24 cellular contexts compared by ENCODE assay signal in genomic region chr3:189160519-189161309, GRCh38. TPM values are rescaled to one million over a fixed set of nuclear protein-coding genes. Genes with fewer than 3 reads are reported as not detected.
DNase-seq lines count a peak whose midpoint lies in the region; ATAC-seq, FAIRE-seq and TF ChIP-seq lines count a peak whose summit lies in the region.
"Had no signal": no experiment of that assay in that cellular context is flagged by ENCODE, and none has a peak within 500 bp of the region (broad histone marks: within the 10 kb centered on the region; RNA-seq: fewer than 3 reads in every experiment).

No MANE protein-coding gene starts in this region.

- peaks cover 5% of the 10 kb centered on the region for H3K27me3 Mint-ChIP-seq in GM23338 (ENCODE audit: insufficient read depth, low read depth, poor library complexity)
- H3K27me3 Mint-ChIP-seq in neural progenitor cell (ENCODE audit: insufficient read depth, low read depth) = no peaks in the 10 kb centered on the region
- H3K27me3 Mint-ChIP-seq: CD4-positive, alpha-beta T cell had no signal

- no peaks in the 10 kb centered on the region for H3F3A ChIP-seq in GM23338 (replicated peaks; ENCODE audit: low read depth)
- no peaks in the 10 kb centered on the region for H3F3A ChIP-seq in PC-9 (ENCODE audit: insufficient read depth, low read depth)
- no peaks in the 10 kb centered on the region for H3F3A ChIP-seq in neural progenitor cell (ENCODE audit: low read depth)

- no peak overlapping the region for H3K27ac ChIP-seq in GM23338 (ENCODE audit: low read depth)
- no peak overlapping the region for H3K27ac ChIP-seq in PC-9
- H3K27ac ChIP-seq in small intestine (ENCODE audit: low read depth in 1 of 2, low read length in 1 of 2) = no peak overlapping the region
- H3K27ac ChIP-seq in neural progenitor cell = no peak overlapping the region
- H3K27ac ChIP-seq: A549, HL-60 had no signal

- ATAC-seq in GM23338 (no peak), left colon (peak; percentile 66)
- ATAC-seq in stimulated activated naive CD8-positive, alpha-beta T cell treated with anti-CD3 and anti-CD28 coated beads, Interleukin-15, Interleukin-2, amounts not matched to agents 100 U/mL and 50 U/mL, for 24 hours = no peak
- ATAC-seq: A549 had no signal

- CTCF ChIA-PET in PC-9 (lab: Charles Lee) = no interaction called here

- BruUV-seq in PC-9 (replicated peaks; lab: Mats Ljungman, UMichigan) = no TSS peak

- intact Hi-C loops in PC-9 (cut with micrococcal nuclease; ENCODE audit: unreplicated experiment) (loop anchor here (5.0 to 10.0 kb wide), 3 partner anchors 72 to 777 kb away; no protein-coding TSS in a partner anchor), left colon (cut with DNase I, micrococcal nuclease) (no loop called here)

- no peak for FAIRE-seq in small intestine (lab: Jason Lieb, UNC)
- FAIRE-seq: A549, GM12892, HTR-8/SVneo had no signal

- no peak overlapping the region for H3K4me3 Mint-ChIP-seq in GM23338
- no peak overlapping the region for H3K4me3 Mint-ChIP-seq in neural progenitor cell
- H3K4me3 Mint-ChIP-seq: CD4-positive, alpha-beta T cell; IgD-negative memory B cell had no signal

- H2AFZ ChIP-seq in GM23338 (no peak overlapping the region), PC-9 (no peak overlapping the region), neural progenitor cell (replicated peaks) (no peak overlapping the region)

- H3K9me3 Mint-ChIP-seq in GM23338 (no peaks in the 10 kb centered on the region), neural progenitor cell (no peaks in the 10 kb centered on the region)
- H3K9me3 Mint-ChIP-seq: CD4-positive, alpha-beta T cell; IgD-negative memory B cell had no signal

- H3K4me2 ChIP-seq in GM23338 (no peak overlapping the region), PC-9 (no peak overlapping the region), neural progenitor cell (no peak overlapping the region)
- H3K4me2 ChIP-seq: A549 had no signal

- H3K79me2 ChIP-seq in GM23338 (replicated peaks; ENCODE audit: insufficient read depth) (no peaks in the 10 kb centered on the region), PC-9 (ENCODE audit: low read depth) (no peaks in the 10 kb centered on the region), neural progenitor cell (ENCODE audit: low read depth) (no peaks in the 10 kb centered on the region)

- H3K36me3 ChIP-seq in GM23338 (ENCODE audit: insufficient read depth) (no peaks in the 10 kb centered on the region), PC-9 (ENCODE audit: low read depth) (no peaks in the 10 kb centered on the region), small intestine (ENCODE audit: control insufficient read depth in 2 of 2, insufficient read depth in 2 of 2, low read length in 2 of 2) (no peaks in the 10 kb centered on the region), neural progenitor cell (no peaks in the 10 kb centered on the region)

- H3K27ac Mint-ChIP-seq in GM23338 = no peak overlapping the region
- no peak overlapping the region for H3K27ac Mint-ChIP-seq in neural progenitor cell
- H3K27ac Mint-ChIP-seq: CD4-positive, alpha-beta T cell; IgD-negative memory B cell had no signal

- H3K4me3 ChIP-seq in GM23338 (no peak overlapping the region), PC-9 (no peak overlapping the region), small intestine (ENCODE audit: low read depth in 1 of 2, low read length in 2 of 2) (no peak overlapping the region), neural progenitor cell (no peak overlapping the region)
- H3K4me3 ChIP-seq: A549 had no signal

- 34 to 62% (median 49%) methylated on average over 8 of the region's 8 CpGs for WGBS in small intestine, 3 donors

- H3K9ac ChIP-seq in neural progenitor cell = no peak overlapping the region

- POLR2A ChIA-PET in PC-9 (lab: Charles Lee; ENCODE audit: unreplicated experiment) = interaction anchor here (0.6 kb wide), 1 partner anchor 611 kb away, joined by 4 read pairs; no protein-coding TSS in a partner anchor

- H3K27me3 ChIP-seq in GM23338 (ENCODE audit: insufficient read depth) = no peaks in the 10 kb centered on the region
- H3K27me3 ChIP-seq in PC-9 (ENCODE audit: insufficient read depth, low read depth) = no peaks in the 10 kb centered on the region
- no peaks in the 10 kb centered on the region for H3K27me3 ChIP-seq in small intestine (ENCODE audit: control insufficient read depth in 2 of 2, insufficient read depth in 2 of 2, low read length in 2 of 2)
- no peaks in the 10 kb centered on the region for H3K27me3 ChIP-seq in neural progenitor cell

- H3K4me1 Mint-ChIP-seq in GM23338 (peaks cover 3% of the 10 kb centered on the region), neural progenitor cell (peaks cover under 1% of the 10 kb centered on the region)

- H3K9me2 ChIP-seq in GM23338 (ENCODE audit: insufficient read depth) (no peaks in the 10 kb centered on the region), PC-9 (ENCODE audit: insufficient read depth) (no peaks in the 10 kb centered on the region)

- H3K36me3 Mint-ChIP-seq in GM23338 (ENCODE audit: low read depth) = no peaks in the 10 kb centered on the region
- no peaks in the 10 kb centered on the region for H3K36me3 Mint-ChIP-seq in neural progenitor cell
- H3K36me3 Mint-ChIP-seq: IgD-negative memory B cell had no signal

- no peaks in the 10 kb centered on the region for H3K4me1 ChIP-seq in GM23338 (ENCODE audit: insufficient read depth)
- H3K4me1 ChIP-seq in PC-9 (replicated peaks; ENCODE audit: insufficient read depth) = peaks cover 11% of the 10 kb centered on the region
- H3K4me1 ChIP-seq in small intestine (ENCODE audit: control insufficient read depth in 2 of 2, insufficient read depth in 1 of 2, low read depth in 1 of 2, low read length in 1 of 2) = no peaks in the 10 kb centered on the region
- H3K4me1 ChIP-seq in neural progenitor cell = no peaks in the 10 kb centered on the region
- H3K4me1 ChIP-seq: A549 had no signal

- H3K9me3 ChIP-seq in PC-9 (ENCODE audit: insufficient read depth, low read depth) = peaks cover 4% of the 10 kb centered on the region; the same call in 1 of the 2 replicates
- no peaks in the 10 kb centered on the region for H3K9me3 ChIP-seq in small intestine (ENCODE audit: control insufficient read depth, low read depth)
- no peaks in the 10 kb centered on the region for H3K9me3 ChIP-seq in neural progenitor cell (ENCODE audit: low read depth)
- H3K9me3 ChIP-seq: A549 had no signal

- DNase-seq in GM23338 (ENCODE audit: low spot score) (peak; percentile 17), PC-9 (peak; percentile 48 to 50), left colon (peak in 1 of 2 donors; percentile 43), small intestine (peak; percentile 40), NCI-H2029 (lab: John Stamatoyannopoulos, UW) (no peak), neural progenitor cell (ENCODE audit: low spot score) (no peak)
- DNase-seq in stimulated activated naive CD8-positive, alpha-beta T cell treated with anti-CD3 and anti-CD28 coated beads, Interleukin-15, Interleukin-2, amounts not matched to agents 100 U/mL and 50 U/mL, for 24 hours = no peak
- DNase-seq: CD4-positive, alpha-beta T cell; H7; Kasumi-1; MM.1S; NCI-H1105; NCI-H1694; NCI-H2227 treated with DMSO at 0.1 percent for 48 hours; NCI-H524; NCI-H82; OCI-M1; RPMI8226; SIG-M5 had no signal

- TF ChIP-seq CTCF in GM23338 (conservative IDR thresholded peaks at IDR 0.05; ENCODE audit: low read depth in 2 of 2) (no peak), PC-9 (conservative IDR thresholded peaks at IDR 0.05) (no peak), neural progenitor cell (IDR thresholded peaks at IDR 0.05) (no peak)

- H4K20me1 ChIP-seq in GM23338 (replicated peaks; ENCODE audit: insufficient read depth) = no peaks in the 10 kb centered on the region
- H4K20me1 ChIP-seq in PC-9 (ENCODE audit: insufficient read depth) = no peaks in the 10 kb centered on the region
- no peaks in the 10 kb centered on the region for H4K20me1 ChIP-seq in neural progenitor cell (ENCODE audit: low read depth)

RNA-seq across cellular contexts. Expression of gene TPRG1, which starts 11.1 kb away (rescaled TPM):
- 0.35 and 1.7 TPM in 2 replicates for total RNA-seq in GM23338 (2014; rRNA removed; shearing (Covaris generic))
- polyA plus RNA-seq in GM23338 (2016; fragmentation: Nextera tagmentation; extraction: Ambion mirVana) (0.26 and 0.74 TPM in 2 replicates), small intestine (1 to 10 TPM in 1 of 3 donors, under 1 TPM in 2; 0.89 to 1.9 (median 1.00) TPM)
- total RNA-seq in PC-9 (2021) (1.7 and 1.9 TPM in 2 replicates), left colon (1 to 10 TPM; 1.1 to 2.7 TPM), neural progenitor cell (ENCODE audit: low replicate concordance) (0.37 and 0.71 TPM in 2 replicates)
- polyA plus RNA-seq: IgD-negative memory B cell had no signal

Comparison
In these comparisons a context has a peak if more than half of its experiments do, and no peak if none do; other contexts are left out.
1. DNase-seq: peak in GM23338 (single experiment), PC-9 (2 of 2) and small intestine (single experiment); none in NCI-H2029 (single experiment), neural progenitor cell (single experiment) and stimulated activated naive CD8-positive, alpha-beta T cell treated with anti-CD3 and anti-CD28 coated beads, Interleukin-15, Interleukin-2, amounts not matched to agents 100 U/mL and 50 U/mL, for 24 hours (single experiment).